19 cellular contexts compared by ENCODE assay signal in the genomic region with DNA sequence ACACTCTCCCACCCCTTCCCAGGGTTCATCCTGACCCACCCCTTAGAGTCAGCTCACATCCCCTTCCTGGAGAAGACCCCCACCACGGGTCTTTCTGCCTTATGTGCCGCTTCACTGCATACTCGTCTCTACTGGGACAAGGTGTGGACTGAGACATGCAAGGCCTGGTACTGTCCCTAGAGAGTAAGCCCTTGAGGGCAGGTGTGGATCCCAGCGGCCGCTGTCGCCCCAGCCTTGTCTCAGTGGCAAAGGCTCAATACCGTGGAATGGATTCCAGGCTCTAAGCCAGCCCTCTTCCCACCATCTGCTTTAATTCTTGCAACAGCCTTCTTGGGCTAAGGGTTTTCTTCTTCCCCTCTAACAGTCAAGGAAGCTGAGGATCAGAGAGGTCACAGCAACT.
"Had no signal": no experiment of that assay in that cellular context is flagged by ENCODE, and none has a peak within 500 bp of the region (broad histone marks: within the 10 kb centered on the region; RNA-seq: fewer than 3 reads in every experiment).

No MANE protein-coding gene starts in this region.

- H3K27me3 ChIP-seq: heart left ventricle, right atrium auricular region, sigmoid colon, transverse colon had no signal

- ATAC-seq: esophagus mucosa; heart left ventricle; left ventricle myocardium superior; stimulated activated naive B cell treated with anti-CD40 and anti-IgM and Interleukin-4, amounts not matched to agents 10 μg/mL and 1 μg/mL and 100 μg/mL, for 72 hours had no signal

- H3K4me1 Mint-ChIP-seq: naive B cell; stimulated activated naive CD8-positive, alpha-beta T cell treated with anti-CD3 and anti-CD28 coated beads, Interleukin-15, amount 100 ng/mL, for 72 hours had no signal

- DNase-seq: cortex of kidney; effector memory CD4-positive, alpha-beta T cell; hippocampal formation; left colon; left ventricle myocardium superior; mesendoderm; naive B cell; sigmoid colon; stimulated activated CD4-positive, alpha-beta T cell treated with anti-CD3 and anti-CD28 coated beads, Interleukin-2, amount 100 ng/mL, for 24 hours; stimulated activated CD4-positive, alpha-beta T cell treated with anti-CD3 and anti-CD28 coated beads, Interleukin-4, amount 100 ng/mL, for 4 hours; stimulated activated naive B cell treated with anti-CD40 and anti-IgM and Interleukin-4, amounts not matched to agents 10 μg/mL and 1 μg/mL and 100 μg/mL, for 72 hours; stimulated activated naive CD8-positive, alpha-beta T cell treated with anti-CD3 and anti-CD28 coated beads, Interleukin-15, amount 100 ng/mL, for 72 hours; transverse colon had no signal

- H3K36me3 ChIP-seq: heart left ventricle, right atrium auricular region, sigmoid colon, thoracic aorta, transverse colon had no signal

- H3K27ac Mint-ChIP-seq: naive B cell; stimulated activated naive B cell treated with anti-CD40 and anti-IgM and Interleukin-4, amounts not matched to agents 10 μg/mL and 1 μg/mL and 100 μg/mL, for 72 hours had no signal

- H3K4me1 ChIP-seq: heart left ventricle, right atrium auricular region, sigmoid colon had no signal

- H3K9me3 Mint-ChIP-seq: nephron; stimulated activated naive CD8-positive, alpha-beta T cell treated with anti-CD3 and anti-CD28 coated beads, Interleukin-15, amount 100 ng/mL, for 72 hours had no signal

- H3K36me3 Mint-ChIP-seq: naive B cell had no signal

- H3K4me3 ChIP-seq: heart left ventricle, right atrium auricular region, sigmoid colon, skin epidermis, thoracic aorta, transverse colon had no signal

- H3K9me3 ChIP-seq: heart left ventricle, right atrium auricular region, sigmoid colon, thoracic aorta, transverse colon had no signal

- H3K27ac ChIP-seq: heart left ventricle, right atrium auricular region, sigmoid colon, skin epidermis, thoracic aorta, transverse colon had no signal

- H3K4me3 Mint-ChIP-seq: naive B cell; nephron; stimulated activated naive B cell treated with anti-CD40 and anti-IgM and Interleukin-4, amounts not matched to agents 10 μg/mL and 1 μg/mL and 100 μg/mL, for 72 hours; stimulated activated naive CD8-positive, alpha-beta T cell treated with anti-CD3 and anti-CD28 coated beads, Interleukin-15, amount 100 ng/mL, for 72 hours had no signal
